ENCODE assay signal across 1 cellular context in the genomic region with DNA sequence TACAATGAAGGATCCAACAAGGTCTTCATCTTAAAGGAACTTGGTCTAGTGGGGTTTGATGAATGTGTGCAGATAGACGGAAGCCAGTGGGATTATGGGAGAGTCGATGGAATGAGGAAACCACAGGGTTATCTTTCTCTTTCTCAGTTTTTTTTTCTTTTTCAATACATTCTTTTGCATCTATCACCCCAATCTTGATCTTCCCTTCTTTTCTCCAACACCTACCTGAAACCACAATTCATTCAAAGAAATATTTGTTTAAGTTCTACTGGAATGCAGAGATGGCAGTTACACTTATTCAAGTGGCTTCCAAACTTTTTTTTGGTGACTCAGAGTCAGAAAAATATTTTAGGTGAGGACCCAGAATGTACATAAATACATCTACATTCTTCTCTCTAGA.
TF ChIP-seq lines count a peak whose summit lies in the region.

No MANE protein-coding gene starts in this region.

TF ChIP-seq in IMR-90, 13 proteins besides CTCF, POLR2A, EP300 and RAD21:
- TF ChIP-seq NFE2L2 (IDR thresholded peaks at IDR 0.05; ENCODE audit: low read depth, low read length) (no peak), CEBPB (IDR thresholded peaks at IDR 0.05; ENCODE audit: low read depth, low read length) (no peak), RCOR1 (IDR thresholded peaks at IDR 0.05; ENCODE audit: insufficient replicate concordance, low read length) (no peak), MXI1 (IDR thresholded peaks at IDR 0.05; ENCODE audit: borderline replicate concordance, low read depth, low read length) (no peak), BHLHE40 (IDR thresholded peaks at IDR 0.05; ENCODE audit: low read depth, low read length) (no peak), USF2 (IDR thresholded peaks at IDR 0.05; ENCODE audit: low read depth, low read length) (no peak), CHD1 (IDR thresholded peaks at IDR 0.05; ENCODE audit: low read depth, low read length) (no peak), FOS (IDR thresholded peaks at IDR 0.05; ENCODE audit: low read depth, low read length) (no peak), SMC3 (IDR thresholded peaks at IDR 0.05; ENCODE audit: low read depth, low read length) (no peak)
TF ChIP-seq in IMR-90: peak in this region for 0.
